Comparison of ENCODE assay signal across 10 cellular contexts in the genomic region with DNA sequence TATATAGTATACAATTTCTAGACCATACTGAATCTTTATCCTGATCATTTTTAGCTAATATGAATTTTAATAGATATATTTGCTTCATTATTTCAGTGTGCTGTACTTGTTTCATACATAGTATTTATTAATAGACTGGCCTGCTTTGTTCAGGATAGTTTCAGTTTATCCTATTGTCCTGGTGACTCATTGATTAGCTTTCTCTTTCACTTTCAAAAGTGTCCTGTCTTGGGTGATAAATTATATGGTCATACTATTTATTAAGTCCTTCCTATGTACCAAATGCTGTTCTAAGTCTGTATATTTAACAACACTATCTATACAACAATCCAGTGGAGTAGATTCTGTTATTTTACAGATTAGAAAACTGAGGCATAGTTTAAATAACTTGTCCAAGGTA.
A peak's percentile ranks its signal among the peaks of the same experiment; 100 is the strongest.
DNase-seq lines count a peak whose midpoint lies in the region; ATAC-seq and TF ChIP-seq lines count a peak whose summit lies in the region.
"Had no signal": no experiment of that assay in that cellular context is flagged by ENCODE, and none has a peak within 500 bp of the region (broad histone marks: within the 10 kb centered on the region; RNA-seq: fewer than 3 reads in every experiment).

No MANE protein-coding gene starts in this region.

- H3K27ac Mint-ChIP-seq in central memory CD8-positive, alpha-beta T cell (ENCODE audit: low read depth) = peak overlapping the region; percentile 54

- no peaks in the 10 kb centered on the region for H3K36me3 Mint-ChIP-seq in central memory CD8-positive, alpha-beta T cell (ENCODE audit: insufficient read depth)

- H3K4me1 ChIP-seq in lower lobe of right lung = no peaks in the 10 kb centered on the region

- H3K4me1 Mint-ChIP-seq in central memory CD8-positive, alpha-beta T cell = peaks cover 10% of the 10 kb centered on the region

- H3K36me3 ChIP-seq in lower lobe of right lung = no peaks in the 10 kb centered on the region

- intact Hi-C loops in lower lobe of right lung (cut with DNase I) = no loop called here

- no peak overlapping the region for H3K4me3 Mint-ChIP-seq in central memory CD8-positive, alpha-beta T cell

- H3K27me3 ChIP-seq in lower lobe of right lung (ENCODE audit: low read depth) = no peaks in the 10 kb centered on the region

- H3K9me3 Mint-ChIP-seq in central memory CD8-positive, alpha-beta T cell = peaks cover 11% of the 10 kb centered on the region

- ATAC-seq in GM18858 (IDR thresholded peaks at IDR 0.05; ENCODE audit: unreplicated experiment) = peak; percentile 74
- ATAC-seq in central memory CD8-positive, alpha-beta T cell (replicated peaks; ENCODE audit: extremely low read depth, poor library complexity, severe bottlenecking) = peak; percentile 28
- peak; percentile 25 to 62 for ATAC-seq in lower lobe of right lung
- ATAC-seq in HG03025 (IDR thresholded peaks at IDR 0.05; ENCODE audit: low FRiP score, unreplicated experiment) = no peak
- no peak for ATAC-seq in HG02938 (IDR thresholded peaks at IDR 0.05; ENCODE audit: unreplicated experiment)

- peaks cover 17% of the 10 kb centered on the region for H3K9me3 ChIP-seq in lower lobe of right lung

- H3K4me3 ChIP-seq in lower lobe of right lung = no peak overlapping the region

- no peak overlapping the region for H3K27ac ChIP-seq in lower lobe of right lung

- DNase-seq in HPDE6-E6E7 (ENCODE audit: extremely low spot score) (peak; percentile 35), lower lobe of right lung (no peak), NCI-H2107 (lab: John Stamatoyannopoulos, UW) (no peak)
- no peak for DNase-seq in central memory CD8-positive, alpha-beta T cell (ENCODE audit: low spot score in 2 of 2)
- no peak for DNase-seq in activated effector memory CD4-positive, alpha-beta T cell treated with anti-CD3 and anti-CD28 coated beads, Interleukin-2, amount 50 U/mL, for 16 hours
- DNase-seq: effector CD4-positive, alpha-beta T cell; NCI-H1930 had no signal

- H3K27me3 Mint-ChIP-seq in central memory CD8-positive, alpha-beta T cell = peaks cover 28% of the 10 kb centered on the region

- no peak for TF ChIP-seq CTCF in lower lobe of right lung (IDR thresholded peaks at IDR 0.05)

Comparison
In these comparisons a context has a peak if more than half of its experiments do, and no peak if none do; other contexts are left out.
1. ATAC-seq: peak in GM18858 (single experiment), central memory CD8-positive, alpha-beta T cell (single experiment) and lower lobe of right lung (2 of 2); none in HG03025 (single experiment) and HG02938 (single experiment).